ENCODE assay signal across 10 cellular contexts in genomic region chrX:38717871-38718270, GRCh38.
DNase-seq lines count a peak whose midpoint lies in the region; ATAC-seq and TF ChIP-seq lines count a peak whose summit lies in the region.
"Had no signal": no experiment of that assay in that cellular context is flagged by ENCODE, and none has a peak within 500 bp of the region (broad histone marks: within the 10 kb centered on the region; RNA-seq: fewer than 3 reads in every experiment).

No MANE protein-coding gene starts in this region.

- no peak overlapping the region for H3K27ac ChIP-seq in Karpas-422 (ENCODE audit: low read length)
- H3K27ac ChIP-seq: SJSA1 had no signal

- H3K4me3 ChIP-seq in Karpas-422 (ENCODE audit: low read length) (no peak overlapping the region), astrocyte of the spinal cord (ENCODE audit: low read depth, low read length) (no peak overlapping the region)
- H3K4me3 ChIP-seq: SJSA1 had no signal

- H3K27ac Mint-ChIP-seq in nephron progenitor cell, result no peak overlapping the region

- H2AFZ ChIP-seq in Karpas-422 (ENCODE audit: low read length), result no peak overlapping the region

- TF ChIP-seq CTCF in astrocyte of the spinal cord (IDR thresholded peaks at IDR 0.05; ENCODE audit: low read depth, low read length) (peak; percentile 68), nephron progenitor cell (IDR thresholded peaks at IDR 0.05) (peak; percentile 39)

- H3K36me3 ChIP-seq in Karpas-422 (ENCODE audit: insufficient read depth, low read length), result no peaks in the 10 kb centered on the region
- H3K36me3 ChIP-seq: SJSA1 had no signal

- peaks cover 3% of the 10 kb centered on the region; the same call in 1 of the 2 replicates for H3K9me3 ChIP-seq in Karpas-422 (ENCODE audit: low read length)
- H3K9me3 ChIP-seq: SJSA1 had no signal

- no peaks in the 10 kb centered on the region for H3K36me3 Mint-ChIP-seq in nephron progenitor cell (ENCODE audit: low read depth)

- peaks cover 46% of the 10 kb centered on the region for H3K9me3 Mint-ChIP-seq in nephron progenitor cell

- no peaks in the 10 kb centered on the region for H4K20me1 ChIP-seq in Karpas-422 (ENCODE audit: insufficient read depth, low read depth, low read length)

- ATAC-seq in GM21526 (IDR thresholded peaks at IDR 0.05; ENCODE audit: low FRiP score, unreplicated experiment) (no peak), HG03097 (IDR thresholded peaks at IDR 0.05; ENCODE audit: low FRiP score, unreplicated experiment) (no peak), GM18520 (IDR thresholded peaks at IDR 0.05; ENCODE audit: unreplicated experiment) (no peak)

- in situ Hi-C loops in astrocyte of the spinal cord (cut with HindIII; ENCODE audit: low sequenced_read_pairs), result no loop called here

- no peaks in the 10 kb centered on the region for H3K27me3 ChIP-seq in Karpas-422 (ENCODE audit: low read length)
- H3K27me3 ChIP-seq: SJSA1 had no signal

- H3K4me1 Mint-ChIP-seq in nephron progenitor cell, result no peaks in the 10 kb centered on the region

- peaks cover 3% of the 10 kb centered on the region for H3K27me3 Mint-ChIP-seq in nephron progenitor cell (ENCODE audit: low read depth, poor library complexity)

- H3K4me1 ChIP-seq in Karpas-422 (ENCODE audit: low read length), result no peaks in the 10 kb centered on the region
- H3K4me1 ChIP-seq: SJSA1 had no signal

- H3K79me2 ChIP-seq in Karpas-422 (ENCODE audit: low read length), result no peaks in the 10 kb centered on the region

- DNase-seq in DMS 273 (lab: John Stamatoyannopoulos, UW; ENCODE audit: unreplicated experiment) (peak; percentile 48), DMS 273 treated with DMSO at 0.1 percent for 48 hours (lab: John Stamatoyannopoulos, UW) (no peak), Karpas-422 (peak; percentile 70), astrocyte of the spinal cord (ENCODE audit: low read depth, low spot score) (peak; percentile 4), nephron progenitor cell (no peak)
- DNase-seq: 8988T had no signal

- no peak overlapping the region for H3K4me2 ChIP-seq in Karpas-422 (ENCODE audit: low read depth, low read length, poor library complexity, severe bottlenecking)

- no peaks in the 10 kb centered on the region for H3K9me2 ChIP-seq in Karpas-422 (replicated peaks; ENCODE audit: insufficient read depth, low read length)

- H3K4me3 Mint-ChIP-seq in nephron progenitor cell, result no peak overlapping the region

- no peak overlapping the region for H3K9ac ChIP-seq in Karpas-422 (ENCODE audit: low read length)

Comparison
In these comparisons a context has a peak if more than half of its experiments do, and no peak if none do; other contexts are left out.
1. DNase-seq: peak in DMS 273 (single experiment), Karpas-422 (single experiment) and astrocyte of the spinal cord (single experiment); none in DMS 273 treated with DMSO at 0.1 percent for 48 hours (single experiment) and nephron progenitor cell (single experiment).